ENCODE assay signal across 8 cellular contexts in the genomic region with DNA sequence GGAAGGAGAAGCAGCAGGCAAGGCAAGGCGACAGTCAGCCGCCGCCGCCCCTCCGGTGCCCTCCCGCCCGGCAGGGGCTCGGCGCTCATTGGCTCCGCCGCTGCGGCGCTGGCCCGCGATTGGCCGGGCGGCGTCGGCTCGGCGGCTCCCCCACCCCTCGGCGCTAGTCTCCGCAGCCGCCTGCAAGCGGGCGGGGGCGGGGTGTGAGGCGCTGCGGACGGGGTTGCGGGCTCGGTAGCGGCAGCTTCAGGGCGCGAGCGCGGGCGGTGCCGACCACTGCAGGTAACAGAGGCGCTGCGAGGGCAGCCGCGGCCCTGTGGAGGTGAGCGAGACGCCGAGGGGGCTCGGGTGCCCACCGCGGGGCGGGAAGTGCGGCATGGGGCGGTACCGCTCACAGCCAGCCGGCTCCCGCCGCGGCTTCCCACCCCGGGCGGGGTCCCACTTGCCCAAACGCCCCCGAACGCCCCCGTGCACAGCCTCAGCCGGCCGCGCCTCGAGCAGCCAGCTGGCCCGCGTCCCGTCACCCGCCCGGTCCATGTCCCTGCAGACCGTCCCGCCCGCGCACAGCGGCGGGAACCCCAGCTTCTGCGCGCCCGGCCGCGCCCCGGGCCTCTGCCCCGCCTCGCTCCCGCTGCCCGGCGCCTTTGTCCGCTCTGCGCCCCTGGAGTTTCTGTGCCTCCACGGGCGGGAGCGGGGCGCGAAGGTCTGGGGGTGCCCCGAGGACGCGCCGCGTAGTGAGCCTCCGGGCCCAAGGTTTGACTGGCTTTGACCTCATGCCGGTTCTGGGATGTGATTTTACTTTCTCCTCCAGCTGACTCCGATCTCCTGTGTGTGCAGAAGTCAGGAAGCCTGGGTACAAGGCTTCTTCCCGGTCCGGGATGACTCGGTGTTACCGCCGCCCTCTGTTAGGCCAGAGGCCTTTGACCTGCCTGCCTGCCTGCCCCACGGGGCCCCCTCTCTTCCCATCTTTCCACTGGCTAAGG. TPM values are rescaled to one million over a fixed set of nuclear protein-coding genes. Genes with fewer than 3 reads are reported as not detected.
DNase-seq lines count a peak whose midpoint lies in the region; ATAC-seq and TF ChIP-seq lines count a peak whose summit lies in the region.

TSS of gene SANBR (plus strand) at position 166 of the 983 bp plus-strand sequence. CDS start 4,480 bp downstream, outside the sequence.

- 0 to 1% methylated on average over 25 to 45 of the region's 111 CpGs for WGBS in lower leg skin, 2 donors

- H3K4me3 ChIP-seq in duodenal mucosa (ENCODE audit: low read depth in 1 of 2, low read length in 2 of 2), result peak within 1 kb of the TSS; percentile 83 to 87
- H3K4me3 ChIP-seq in lower leg skin (ENCODE audit: low read depth, poor library complexity, severe bottlenecking), result peak within 1 kb of the TSS; percentile 77

- TF ChIP-seq POLR2A in lower leg skin (IDR thresholded peaks at IDR 0.05), result no peak

- H3K36me3 ChIP-seq in duodenal mucosa (ENCODE audit: control insufficient read depth in 1 of 2, insufficient read depth in 2 of 2, low read length in 2 of 2), result peaks cover 0 to 3% of the 10 kb centered on the region in 2 donors

- ATAC-seq in GM19324 (IDR thresholded peaks at IDR 0.05; ENCODE audit: low FRiP score, unreplicated experiment) (peak; percentile 95), HG03457 (IDR thresholded peaks at IDR 0.05; ENCODE audit: unreplicated experiment) (peak; percentile 91)

- H3K4me1 ChIP-seq in duodenal mucosa (ENCODE audit: control insufficient read depth in 1 of 2, insufficient read depth in 2 of 2, low read length in 2 of 2), result peaks cover 6 to 14% of the 10 kb centered on the region in 2 donors

- no peaks in the 10 kb centered on the region for H3K27me3 ChIP-seq in duodenal mucosa (ENCODE audit: control insufficient read depth in 1 of 2, insufficient read depth in 2 of 2, low read length in 2 of 2)

- peak within 1 kb of the TSS; percentile 75 for H3K27ac ChIP-seq in C4-2B
- peak within 1 kb of the TSS; percentile 71 for H3K27ac ChIP-seq in duodenal mucosa (ENCODE audit: low read depth, low read length)

- no peaks in the 10 kb centered on the region for H3K9me3 ChIP-seq in duodenal mucosa (ENCODE audit: control insufficient read depth in 1 of 2, low read length in 2 of 2)

- TF ChIP-seq CTCF in C4-2B (conservative IDR thresholded peaks at IDR 0.05) (no peak), lower leg skin (IDR thresholded peaks at IDR 0.05) (no peak)

- intact Hi-C loops in lower leg skin (cut with DNase I; ENCODE audit: low total_unique reads), result no loop called here

- DNase-seq in NCI-H748 (lab: John Stamatoyannopoulos, UW; ENCODE audit: unreplicated experiment), result peak; percentile 93
- peak; percentile 69 to 74 for DNase-seq in activated CD4-positive, alpha-beta T cell treated with anti-CD3 and anti-CD28 coated beads, Interleukin-2, amount 50 U/mL, for 4 hours
- peak; percentile 79 to 95 for DNase-seq in lower leg skin (ENCODE audit: low spot score in 2 of 2)
- peak; percentile 80 for DNase-seq in stimulated activated CD4-positive, alpha-beta T cell treated with anti-CD3 and anti-CD28 coated beads, Interleukin-4, amount 100 ng/mL, for 24 hours

- H3K9ac ChIP-seq in duodenal mucosa (ENCODE audit: low read depth in 1 of 2, low read length in 2 of 2), result peak within 1 kb of the TSS; percentile 70 to 79

RNA-seq across cellular contexts. Expression of gene SANBR, which starts in this region (rescaled TPM):
- 1 to 10 TPM; 2.2 to 8.3 (median 4.4) TPM for total RNA-seq in lower leg skin

Comparison
In these comparisons a context has a peak if more than half of its experiments do, and no peak if none do; other contexts are left out.
1. Peak in every context shown above with its lines: DNase-seq, ATAC-seq, H3K4me3 ChIP-seq and H3K27ac ChIP-seq.